11 cellular contexts compared by ENCODE assay signal in genomic region chr3:123105201-123106189, GRCh38. TPM values are rescaled to one million over a fixed set of nuclear protein-coding genes. Genes with fewer than 3 reads are reported as not detected.
DNase-seq lines count a peak whose midpoint lies in the region; ATAC-seq and TF ChIP-seq lines count a peak whose summit lies in the region.
"Had no signal": no experiment of that assay in that cellular context is flagged by ENCODE, and none has a peak within 500 bp of the region (broad histone marks: within the 10 kb centered on the region; RNA-seq: fewer than 3 reads in every experiment).

No MANE protein-coding gene starts in this region.

- H3K27ac ChIP-seq in cardiac muscle cell (peak overlapping the region; percentile 62), brain microvascular endothelial cell (peak overlapping the region; percentile 40), GM23248 (no peak overlapping the region)
- H3K27ac ChIP-seq: epithelial cell of prostate had no signal

- H3K9me2 ChIP-seq in GM23248 (ENCODE audit: insufficient read depth): no peaks in the 10 kb centered on the region

- intact Hi-C loops in left ventricle myocardium superior (cut with micrococcal nuclease): no loop called here

- DNase-seq in cardiac muscle cell (ENCODE audit: low read depth in 1 of 2, low spot score in 1 of 2) (no peak), left ventricle myocardium superior (no peak), brain microvascular endothelial cell (no peak), D341Med (ENCODE audit: low spot score) (no peak), GM23248 (no peak)
- DNase-seq in central memory CD4-positive, alpha-beta T cell: no peak
- DNase-seq: OCI-M1, T-helper 9 cell had no signal

- H3K9ac ChIP-seq in GM23248: no peak overlapping the region

- 79 to 80% methylated on average over 12 of the region's 12 CpGs for WGBS in GM23248 (ENCODE audit: low coverage in 1 of 2, low lambda C conversion rate in 2 of 2, missing lambda C conversion rate in 2 of 2), 2 experiments

- H3K9me3 ChIP-seq in cardiac muscle cell (ENCODE audit: low read depth) (no peaks in the 10 kb centered on the region), GM23248 (ENCODE audit: low read depth) (no peaks in the 10 kb centered on the region)

- H3K4me3 ChIP-seq in cardiac muscle cell (no peak overlapping the region), brain microvascular endothelial cell (ENCODE audit: low read depth, low read length) (no peak overlapping the region), GM23248 (no peak overlapping the region)

- H3K27me3 ChIP-seq in cardiac muscle cell (no peaks in the 10 kb centered on the region), brain microvascular endothelial cell (replicated peaks) (no peaks in the 10 kb centered on the region), GM23248 (replicated peaks; ENCODE audit: insufficient read depth) (no peaks in the 10 kb centered on the region)

- H4K20me1 ChIP-seq in GM23248 (ENCODE audit: insufficient read depth): no peaks in the 10 kb centered on the region

- ATAC-seq in left ventricle myocardium superior (no peak), HG03521 (IDR thresholded peaks at IDR 0.05; ENCODE audit: unreplicated experiment) (peak; percentile 59), HG03108 (IDR thresholded peaks at IDR 0.05; ENCODE audit: unreplicated experiment) (no peak)

- peaks cover 6% of the 10 kb centered on the region; the same call in 1 of the 2 replicates for H3K79me2 ChIP-seq in GM23248 (ENCODE audit: insufficient read depth)

- H3K4me2 ChIP-seq in GM23248 (ENCODE audit: unreplicated experiment): no peak overlapping the region

- in situ Hi-C loops in brain microvascular endothelial cell (cut with HindIII; ENCODE audit: low pct_ligation_motif_present, low sequenced_read_pairs) (no loop called here), GM23248 (cut with MboI) (no loop called here)

- no peak overlapping the region for H2AFZ ChIP-seq in GM23248

- TF ChIP-seq CTCF in cardiac muscle cell (IDR thresholded peaks at IDR 0.05; ENCODE audit: low read depth, low read length): no peak
- TF ChIP-seq CTCF in brain microvascular endothelial cell (IDR thresholded peaks at IDR 0.05; ENCODE audit: low read depth, low read length, missing control alignments): no peak

- peaks cover 15% of the 10 kb centered on the region for H3F3A ChIP-seq in GM23248 (ENCODE audit: insufficient read depth)

- H3K4me1 ChIP-seq in cardiac muscle cell (ENCODE audit: low read depth): peaks cover 20% of the 10 kb centered on the region
- H3K4me1 ChIP-seq in GM23248 (ENCODE audit: insufficient read depth): peaks cover 27% of the 10 kb centered on the region

- no peaks in the 10 kb centered on the region for H3K36me3 ChIP-seq in cardiac muscle cell
- H3K36me3 ChIP-seq in brain microvascular endothelial cell (replicated peaks): peaks cover 86% of the 10 kb centered on the region
- H3K36me3 ChIP-seq in GM23248 (ENCODE audit: low read depth): peaks cover 38% of the 10 kb centered on the region

RNA-seq across cellular contexts. Expression of gene PDIA5, which starts 38.7 kb away (rescaled TPM):
- total RNA-seq in cardiac muscle cell: 11.7 and 14.5 TPM in 2 replicates
- polyA plus RNA-seq in cardiac muscle cell: 19.5 and 19.9 TPM in 2 replicates
- 4.8 TPM for total RNA-seq in left ventricle myocardium superior
- total RNA-seq in GM23248 (2014; rRNA removed; shearing (Covaris generic)): 39.5 and 49.1 TPM in 2 replicates
- 57.3 and 60.2 TPM in 2 replicates for polyA plus RNA-seq in GM23248 (2016; fragmentation: Nextera tagmentation; extraction: Ambion mirVana)
